ENCODE assay signal across 10 cellular contexts in the genomic region with DNA sequence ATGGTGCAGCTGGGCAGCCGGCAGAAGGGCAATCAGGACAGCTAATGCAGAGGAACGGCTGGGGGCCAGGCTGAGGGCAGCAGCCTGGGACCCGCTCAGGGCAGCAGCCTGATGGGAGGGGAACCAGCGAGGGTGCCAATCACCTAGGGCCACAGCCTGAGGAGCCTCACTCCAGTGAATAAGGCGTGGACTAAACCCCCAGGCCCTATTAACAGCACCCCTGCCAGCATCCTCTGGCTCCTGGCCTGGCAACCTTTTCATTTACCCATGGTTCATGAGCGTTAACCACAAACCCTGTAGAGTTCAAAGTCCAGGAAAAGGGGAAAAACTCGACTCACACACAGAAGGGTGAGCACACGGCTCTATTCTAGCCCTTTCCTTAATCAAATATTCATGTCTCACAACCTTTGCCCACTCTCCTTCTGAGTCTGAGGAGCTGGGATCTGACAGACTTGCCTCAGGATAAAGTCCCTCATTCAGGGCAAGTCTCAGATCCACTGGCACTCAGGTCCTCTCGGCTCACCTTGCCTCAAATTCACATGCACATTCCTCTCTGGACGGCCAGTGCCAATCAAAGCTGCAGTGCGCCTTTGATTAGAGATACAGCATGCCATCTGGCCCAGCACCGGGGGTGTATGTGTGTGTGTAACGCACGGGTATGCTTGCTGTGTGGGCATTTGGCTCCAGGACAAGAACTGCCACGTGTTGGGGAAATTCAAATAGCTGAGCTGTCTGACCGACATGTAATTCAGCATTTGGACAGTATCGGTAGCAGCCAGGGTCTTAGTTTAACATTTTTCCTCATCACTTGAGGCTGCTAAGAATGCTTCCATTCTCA.
DNase-seq lines count a peak whose midpoint lies in the region; ATAC-seq and TF ChIP-seq lines count a peak whose summit lies in the region.
"Had no signal": no experiment of that assay in that cellular context is flagged by ENCODE, and none has a peak within 500 bp of the region (broad histone marks: within the 10 kb centered on the region; RNA-seq: fewer than 3 reads in every experiment).

No MANE protein-coding gene starts in this region.

- DNase-seq in NCI-H2171 treated with DMSO at 0.1 percent for 48 hours (lab: John Stamatoyannopoulos, UW): peak; percentile 76
- no peak for DNase-seq in neuronal stem cell (ENCODE audit: low spot score)
- no peak for DNase-seq in CD14-positive monocyte (ENCODE audit: low spot score)
- DNase-seq in germinal center (ENCODE audit: low spot score): no peak
- DNase-seq in NAMALWA (ENCODE audit: low spot score): no peak
- DNase-seq: stimulated activated CD4-positive, alpha-beta T cell treated with anti-CD3 and anti-CD28 coated beads, Interleukin-4, amount 100 ng/mL, for 4 hours had no signal

- no peak overlapping the region for H4K91ac ChIP-seq in neuronal stem cell (ENCODE audit: low read depth, low read length, poor library complexity)

- no peak overlapping the region for H2BK120ac ChIP-seq in neuronal stem cell (ENCODE audit: low read depth, low read length)

- H3K4me3 Mint-ChIP-seq in CD14-positive monocyte: no peak overlapping the region

- peaks cover 17% of the 10 kb centered on the region for H4K20me1 ChIP-seq in BLaER1

- intact Hi-C loops in CD14-positive monocyte (cut with micrococcal nuclease): no loop called here

- H2AFZ ChIP-seq in neuronal stem cell (ENCODE audit: low read length): no peak overlapping the region

- H3K9me3 ChIP-seq in BLaER1: no peaks in the 10 kb centered on the region
- H3K9me3 ChIP-seq in duodenal mucosa (ENCODE audit: control insufficient read depth in 1 of 2, low read length in 2 of 2): no peaks in the 10 kb centered on the region
- no peaks in the 10 kb centered on the region for H3K9me3 ChIP-seq in neuronal stem cell (replicated peaks in 1 of 2; ENCODE audit: control insufficient read depth in 2 of 2, insufficient read depth in 1 of 2, low read depth in 1 of 2, low read length in 2 of 2)
- H3K9me3 ChIP-seq: breast epithelium had no signal

- H3K36me3 ChIP-seq in BLaER1: peaks cover 94% of the 10 kb centered on the region
- peaks cover 3 to 16% of the 10 kb centered on the region in 2 donors for H3K36me3 ChIP-seq in duodenal mucosa (ENCODE audit: control insufficient read depth in 1 of 2, insufficient read depth in 2 of 2, low read length in 2 of 2)
- peaks cover 36 to 100% of the 10 kb centered on the region in 2 donors for H3K36me3 ChIP-seq in neuronal stem cell (replicated peaks in 1 of 2; ENCODE audit: control insufficient read depth in 2 of 2, insufficient read depth in 2 of 2, low read length in 2 of 2)
- H3K36me3 ChIP-seq: breast epithelium had no signal

- H3K4me2 ChIP-seq in BLaER1 (peak overlapping the region; percentile 76), neuronal stem cell (ENCODE audit: insufficient read depth, low read length, poor library complexity, severe bottlenecking) (no peak overlapping the region)

- H3K4ac ChIP-seq in neuronal stem cell (ENCODE audit: low read length): no peak overlapping the region

- peak overlapping the region in 1 of 7 donors; percentile 31 for H3K27ac Mint-ChIP-seq in CD14-positive monocyte

- no peak overlapping the region for H2AK5ac ChIP-seq in neuronal stem cell (ENCODE audit: low read depth, low read length)

- H2BK5ac ChIP-seq in neuronal stem cell (ENCODE audit: low read length): no peak overlapping the region

- H3K4me1 ChIP-seq in BLaER1: peaks cover 27% of the 10 kb centered on the region
- H3K4me1 ChIP-seq in duodenal mucosa (ENCODE audit: control insufficient read depth in 1 of 2, insufficient read depth in 2 of 2, low read length in 2 of 2): peaks cover 41 to 49% of the 10 kb centered on the region in 2 donors
- peaks cover 0 to 4% of the 10 kb centered on the region in 2 donors for H3K4me1 ChIP-seq in neuronal stem cell (ENCODE audit: control insufficient read depth in 2 of 2, insufficient read depth in 1 of 2, low read depth in 1 of 2, low read length in 2 of 2)
- H3K4me1 ChIP-seq: breast epithelium had no signal

- H2BK12ac ChIP-seq in neuronal stem cell (ENCODE audit: low read length): no peak overlapping the region

- H4K8ac ChIP-seq in neuronal stem cell (ENCODE audit: low read depth, low read length): no peak overlapping the region

- no peak overlapping the region for H3K14ac ChIP-seq in neuronal stem cell (ENCODE audit: low read length)

- H3K9ac ChIP-seq in BLaER1: peak overlapping the region; percentile 35
- H3K9ac ChIP-seq in duodenal mucosa (ENCODE audit: low read depth in 1 of 2, low read length in 2 of 2): peak overlapping the region in 1 of 2 donors; percentile 5
- peak overlapping the region; percentile 73 for H3K9ac ChIP-seq in neuronal stem cell (ENCODE audit: low read depth, low read length, poor library complexity)

- WGBS in neuronal stem cell (ENCODE audit: extremely low coverage in 2 of 2, insufficient read length in 2 of 2, insufficient replicate concordance in 1 of 2), 2 donors: no CpG with 5 or more reads among the region's 17 CpGs

- H3K27me3 ChIP-seq in BLaER1 (no peaks in the 10 kb centered on the region), duodenal mucosa (ENCODE audit: control insufficient read depth in 1 of 2, insufficient read depth in 2 of 2, low read length in 2 of 2) (no peaks in the 10 kb centered on the region), neuronal stem cell (ENCODE audit: control insufficient read depth in 3 of 3, insufficient read depth in 3 of 3, low read depth in 1 of 3, low read length in 3 of 3) (no peaks in the 10 kb centered on the region)
- H3K27me3 ChIP-seq: breast epithelium had no signal

- H2BK15ac ChIP-seq in neuronal stem cell (ENCODE audit: low read length): no peak overlapping the region

- H3K9me3 Mint-ChIP-seq in CD14-positive monocyte: no peaks in the 10 kb centered on the region

- no peak for ATAC-seq in HG03342 (IDR thresholded peaks at IDR 0.05; ENCODE audit: unreplicated experiment)

- no peaks in the 10 kb centered on the region for H3K79me1 ChIP-seq in neuronal stem cell (ENCODE audit: low read depth, low read length)

- no peak overlapping the region for H3K18ac ChIP-seq in neuronal stem cell (ENCODE audit: low read length)

- peak overlapping the region; percentile 37 for H3K23ac ChIP-seq in neuronal stem cell (ENCODE audit: low read depth, low read length, poor library complexity)

- H3K4me3 ChIP-seq in BLaER1 (no peak overlapping the region), duodenal mucosa (ENCODE audit: low read depth in 1 of 2, low read length in 2 of 2) (peak overlapping the region; percentile 38 to 55), neuronal stem cell (ENCODE audit: low read length in 2 of 2) (no peak overlapping the region)
- H3K4me3 ChIP-seq: breast epithelium had no signal

- H3K27ac ChIP-seq in BLaER1 (peak overlapping the region; percentile 31; the same call in 1 of the 2 replicates), duodenal mucosa (ENCODE audit: low read depth, low read length) (peak overlapping the region; percentile 15), neuronal stem cell (replicated peaks; ENCODE audit: low read length) (no peak overlapping the region)
- H3K27ac ChIP-seq: breast epithelium had no signal

- H3K27me3 Mint-ChIP-seq in CD14-positive monocyte (ENCODE audit: low read depth in 3 of 3): no peaks in the 10 kb centered on the region

- no peaks in the 10 kb centered on the region for H3K4me1 Mint-ChIP-seq in CD14-positive monocyte

- TF ChIP-seq CTCF in CD14-positive monocyte (IDR thresholded peaks at IDR 0.05): no peak

- peaks cover 91 to 98% of the 10 kb centered on the region in 2 donors for H3K36me3 Mint-ChIP-seq in CD14-positive monocyte

Comparison
In these comparisons a context has a peak if more than half of its experiments do, and no peak if none do; other contexts are left out.
1. H3K4me3 ChIP-seq: peak in duodenal mucosa (2 of 2); none in BLaER1 (single experiment) and neuronal stem cell (0 of 2).